In genomic region chrX:9788908-9789307, GRCh38 we compare ENCODE assay signal across 10 cellular contexts. TPM values are rescaled to one million over a fixed set of nuclear protein-coding genes. Genes with fewer than 3 reads are reported as not detected.
DNase-seq lines count a peak whose midpoint lies in the region; ATAC-seq and TF ChIP-seq lines count a peak whose summit lies in the region.
"Had no signal": no experiment of that assay in that cellular context is flagged by ENCODE, and none has a peak within 500 bp of the region (broad histone marks: within the 10 kb centered on the region; RNA-seq: fewer than 3 reads in every experiment).

No MANE protein-coding gene starts in this region.

- H3K4me3 ChIP-seq in left lung, result no peak overlapping the region

- TF ChIP-seq CTCF in 22Rv1 (IDR thresholded peaks at IDR 0.05), result no peak
- no peak for TF ChIP-seq CTCF in left lung (IDR thresholded peaks at IDR 0.05)

- peaks cover 0 to 4% of the 10 kb centered on the region in 2 donors for H3K4me1 ChIP-seq in left lung

- intact Hi-C loops in left lung (cut with DNase I), result no loop called here

- H3K27ac Mint-ChIP-seq in T-helper 17 cell, result no peak overlapping the region

- H3K4me1 Mint-ChIP-seq in T-helper 17 cell, result no peaks in the 10 kb centered on the region

- H3K27me3 Mint-ChIP-seq in T-helper 17 cell, result peaks cover 16% of the 10 kb centered on the region

- H3K36me3 Mint-ChIP-seq in T-helper 17 cell (ENCODE audit: low read depth), result no peaks in the 10 kb centered on the region

- peak; percentile 14 for DNase-seq in HuH-7.5 (ENCODE audit: low spot score)
- DNase-seq in amniotic epithelial cell (ENCODE audit: low read depth), result peak; percentile 83
- DNase-seq in left lung, result no peak
- DNase-seq in T-helper 17 cell, result no peak
- no peak for DNase-seq in GF-D8 (lab: John Stamatoyannopoulos, UW)
- DNase-seq: NCI-H1436 had no signal

- H3K27me3 ChIP-seq in left lung, result peaks cover 14 to 48% of the 10 kb centered on the region in 2 donors

- ATAC-seq in left lung (peak; percentile 51), T-helper 17 cell (no peak), HG03175 (IDR thresholded peaks at IDR 0.05; ENCODE audit: unreplicated experiment) (no peak), HG03571 (IDR thresholded peaks at IDR 0.05; ENCODE audit: unreplicated experiment) (no peak)

- peak overlapping the region; percentile 57 for H3K27ac ChIP-seq in 22Rv1
- H3K27ac ChIP-seq in left lung, result no peak overlapping the region
- H3K27ac ChIP-seq: HL-60 had no signal

- H3K9me3 ChIP-seq in left lung (no peaks in the 10 kb centered on the region), T-helper 17 cell (ENCODE audit: control insufficient read depth, low read length, poor library complexity, severe bottlenecking) (no peaks in the 10 kb centered on the region)

- H3K36me3 ChIP-seq in left lung, result no peaks in the 10 kb centered on the region

- no peak overlapping the region for H3K4me3 Mint-ChIP-seq in T-helper 17 cell

RNA-seq across cellular contexts. Expression of gene SHROOM2, which starts 2.7 kb away (rescaled TPM):
- total RNA-seq in left lung (1 to 10 TPM; 5.6 to 6.2 TPM), T-helper 17 cell (not detected)

RNA-seq across cellular contexts. Expression of gene GPR143, which starts 23.3 kb away (rescaled TPM):
- 1 to 10 TPM; 1.1 to 1.5 TPM for total RNA-seq in left lung
- total RNA-seq in T-helper 17 cell, result not detected

Comparison
In these comparisons a context has a peak if more than half of its experiments do, and no peak if none do; other contexts are left out.
1. DNase-seq: peak in HuH-7.5 (single experiment) and amniotic epithelial cell (single experiment); none in left lung (0 of 2), T-helper 17 cell (0 of 3) and GF-D8 (single experiment).
2. RNA of gene SHROOM2, which starts 2.7 kb away (total RNA-seq): 5.6 to 6.2 TPM in left lung; not detected in T-helper 17 cell; every median in the first group is over 4 times any median in the second.